ENCODE assay signal across 8 cellular contexts in the genomic region with DNA sequence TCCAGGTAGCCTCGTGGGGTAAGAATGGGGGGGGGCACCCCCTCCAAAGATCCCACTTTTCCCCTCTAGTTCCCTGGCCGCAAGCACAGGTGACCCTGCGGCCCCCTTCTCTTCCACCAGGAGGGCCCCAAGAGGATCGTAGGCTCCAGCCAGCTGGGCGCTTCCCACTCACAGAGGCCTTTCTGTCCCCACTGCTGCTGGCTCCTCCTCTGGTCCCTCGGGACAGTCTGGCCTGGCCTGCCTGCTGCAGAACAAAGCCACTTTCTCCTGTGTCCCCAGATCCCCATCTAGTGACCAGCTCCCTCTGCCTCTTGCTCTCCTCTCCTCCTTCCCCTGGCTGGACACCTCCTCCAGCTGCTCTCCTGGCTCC. TPM values are rescaled to one million over a fixed set of nuclear protein-coding genes. Genes with fewer than 3 reads are reported as not detected.
DNase-seq lines count a peak whose midpoint lies in the region; ATAC-seq and TF ChIP-seq lines count a peak whose summit lies in the region.

No MANE protein-coding gene starts in this region.

- dilution Hi-C loops in IMR-90 (cut with HindIII; ENCODE audit: low sequenced_read_pairs, unreplicated experiment), result no loop called here

- no peak overlapping the region for H3K56ac ChIP-seq in IMR-90 (ENCODE audit: extremely low read depth, insufficient read depth, low read length)

- H3K23ac ChIP-seq in IMR-90 (ENCODE audit: low read depth, low read length), result no peak overlapping the region

- H2AFZ ChIP-seq in IMR-90 (replicated peaks; ENCODE audit: low read length, poor library complexity), result peak overlapping the region; percentile 90

- no peaks in the 10 kb centered on the region; the same call in 1 of the 2 replicates for H3K27me3 ChIP-seq in IMR-90 (ENCODE audit: control insufficient read depth, insufficient read depth, low read length)
- H3K27me3 ChIP-seq in skeletal muscle tissue (ENCODE audit: control insufficient read depth in 3 of 3, insufficient read depth in 3 of 3, low read length in 3 of 3), result peaks cover 5 to 18% (median 11%) of the 10 kb centered on the region in 3 donors

- H2BK20ac ChIP-seq in IMR-90 (ENCODE audit: low read depth, low read length), result no peak overlapping the region

- no peak overlapping the region for H2BK15ac ChIP-seq in IMR-90 (ENCODE audit: low read depth, low read length)

- no peak overlapping the region for H2BK5ac ChIP-seq in IMR-90 (ENCODE audit: low read depth, low read length, poor library complexity, severe bottlenecking)

- DNase-seq in NCI-H82 (lab: John Stamatoyannopoulos, UW), result peak; percentile 77
- no peak for DNase-seq in NCI-H82 treated with DMSO at 0.1 percent for 48 hours (lab: John Stamatoyannopoulos, UW; ENCODE audit: unreplicated experiment)
- DNase-seq in IMR-90, result no peak
- no peak for DNase-seq in activated naive CD4-positive, alpha-beta T cell treated with anti-CD3 and anti-CD28 coated beads, Interleukin-2, amount 50 U/mL, for 72 hours (ENCODE audit: low spot score in 2 of 2)
- peak in 47 of 51 donors; percentile 28 to 92 (median 75) for DNase-seq in hypothalamus (lab: John Stamatoyannopoulos, UW)
- DNase-seq in DMS114 treated with DMSO at 0.1 percent for 48 hours (lab: John Stamatoyannopoulos, UW; ENCODE audit: unreplicated experiment), result no peak

- H3K4me1 ChIP-seq in IMR-90 (ENCODE audit: control insufficient read depth, insufficient read depth, low read length) (peaks cover 3% of the 10 kb centered on the region; the same call in 1 of the 2 replicates), skeletal muscle tissue (ENCODE audit: control insufficient read depth in 3 of 3, insufficient read depth in 3 of 3, low read length in 3 of 3) (peaks cover 8 to 17% (median 12%) of the 10 kb centered on the region in 3 donors)

- in situ Hi-C loops in IMR-90 (cut with MboI; ENCODE audit: low sequenced_read_pairs), result no loop called here

- no peak overlapping the region for H3K14ac ChIP-seq in IMR-90 (replicated peaks; ENCODE audit: low read depth, low read length)

- no peaks in the 10 kb centered on the region for H3K9me3 ChIP-seq in IMR-90 (ENCODE audit: control insufficient read depth, insufficient read depth, low read length)
- no peaks in the 10 kb centered on the region for H3K9me3 ChIP-seq in skeletal muscle tissue (ENCODE audit: control insufficient read depth in 3 of 3, low read length in 3 of 3)

- H3K27ac ChIP-seq in IMR-90 (ENCODE audit: insufficient read depth, low read length) (no peak overlapping the region; the same call in 1 of the 2 replicates), skeletal muscle tissue (ENCODE audit: low read depth, low read length) (peak overlapping the region; percentile 40)

- no peaks in the 10 kb centered on the region for H3K36me3 Mint-ChIP-seq in activated naive CD4-positive, alpha-beta T cell treated with anti-CD3 and anti-CD28 coated beads, Interleukin-2, amount 50 U/mL, for 72 hours

- H3K18ac ChIP-seq in IMR-90 (ENCODE audit: low read depth, low read length), result no peak overlapping the region

- H3K36me3 ChIP-seq in IMR-90 (ENCODE audit: control insufficient read depth, insufficient read depth, low read length), result no peaks in the 10 kb centered on the region
- H3K36me3 ChIP-seq in skeletal muscle tissue (ENCODE audit: control insufficient read depth in 3 of 3, insufficient read depth in 3 of 3, low read length in 3 of 3), result no peaks in the 10 kb centered on the region

- WGBS in IMR-90 (ENCODE audit: extremely low coverage in 2 of 2, insufficient read length in 1 of 2), 2 experiments, result 0% methylated on average over 1 of the region's 6 CpGs; no CpG with 5 or more reads in 1 of the 2 experiments

- no peak for TF ChIP-seq CTCF in IMR-90 (conservative IDR thresholded peaks at IDR 0.05; ENCODE audit: low read depth, low read length)

- no peak overlapping the region for H2BK120ac ChIP-seq in IMR-90 (ENCODE audit: low read depth, low read length)

- H3K9ac ChIP-seq in IMR-90 (ENCODE audit: low read depth, low read length), result peak overlapping the region; percentile 23; the same call in 1 of the 2 replicates
- H3K9ac ChIP-seq in skeletal muscle tissue (ENCODE audit: low read depth in 1 of 3, low read length in 3 of 3), result peak overlapping the region in 2 of 3 donors; percentile 32 to 60

- intact Hi-C loops in IMR-90 (cut with micrococcal nuclease), result loop anchor here (1.0 kb wide), 1 partner anchor 15 kb away; a partner anchor contains a TSS

- no peaks in the 10 kb centered on the region for H4K20me1 ChIP-seq in IMR-90 (ENCODE audit: insufficient read depth, low read length)

- no peaks in the 10 kb centered on the region for H3K9me3 Mint-ChIP-seq in activated naive CD4-positive, alpha-beta T cell treated with anti-CD3 and anti-CD28 coated beads, Interleukin-2, amount 50 U/mL, for 72 hours

- peaks cover 2 to 11% of the 10 kb centered on the region in 2 experiments for H3K79me1 ChIP-seq in IMR-90 (ENCODE audit: low read depth in 1 of 2, low read length in 2 of 2)

- TF ChIP-seq RAD21 in IMR-90 (IDR thresholded peaks at IDR 0.05; ENCODE audit: low read length), result no peak

- POLR2A ChIA-PET in IMR-90 (lab: Charles Lee; ENCODE audit: unreplicated experiment), result no interaction called here

- peak overlapping the region; percentile 20; the same call in 1 of the 2 replicates for H3K4me2 ChIP-seq in IMR-90 (ENCODE audit: low read depth, low read length)

- peak overlapping the region; percentile 74 to 79; a peak in 3 of 4 replicates for H4K8ac ChIP-seq in IMR-90 (ENCODE audit: low read depth in 2 of 2, low read length in 2 of 2)

- peak overlapping the region; percentile 43; the same call in 1 of the 2 replicates for H3K4ac ChIP-seq in IMR-90 (ENCODE audit: low read depth, low read length)

- no TSS peak for BruUV-seq in IMR-90 (replicated peaks; lab: Mats Ljungman, UMichigan)

- H2AK9ac ChIP-seq in IMR-90 (replicated peaks; ENCODE audit: low read depth, low read length, poor library complexity), result peak overlapping the region; percentile 44

- H2AK5ac ChIP-seq in IMR-90 (ENCODE audit: low read depth, low read length), result peak overlapping the region; percentile 70

- H3K9me1 ChIP-seq in IMR-90 (ENCODE audit: insufficient read depth, low read length), result no peaks in the 10 kb centered on the region

- no peak for ATAC-seq in IMR-90 (ENCODE audit: low read depth)
- no peak for ATAC-seq in activated naive CD4-positive, alpha-beta T cell treated with anti-CD3 and anti-CD28 coated beads, Interleukin-2, amount 50 U/mL, for 72 hours
- no peak for ATAC-seq in GM19452 (IDR thresholded peaks at IDR 0.05; ENCODE audit: unreplicated experiment)

- CTCF ChIA-PET in IMR-90 (lab: Yijun Ruan, JAX), result interaction anchor here (1.0 kb wide), 1 partner anchor 19 kb away, joined by 3 read pairs; no protein-coding TSS in a partner anchor

- peak overlapping the region; percentile 21 for H3K4me3 ChIP-seq in IMR-90 (ENCODE audit: insufficient read depth, low read depth, low read length)
- H3K4me3 ChIP-seq in skeletal muscle tissue (ENCODE audit: low read length in 3 of 3), result peak overlapping the region; percentile 14 to 59 (median 45)

- H4K5ac ChIP-seq in IMR-90 (ENCODE audit: low read depth, low read length), result no peak overlapping the region

- peak overlapping the region; percentile 76 for H4K91ac ChIP-seq in IMR-90 (ENCODE audit: insufficient read depth, low read depth, low read length)

- TF ChIP-seq POLR2A in IMR-90 (IDR thresholded peaks at IDR 0.05; ENCODE audit: low read depth, low read length), result no peak

- H3K27ac Mint-ChIP-seq in activated naive CD4-positive, alpha-beta T cell treated with anti-CD3 and anti-CD28 coated beads, Interleukin-2, amount 50 U/mL, for 72 hours, result peak overlapping the region; percentile 65 to 92

TF ChIP-seq in IMR-90, 13 proteins besides CTCF, POLR2A, EP300 and RAD21 (continues in another document):
- no peak for TF ChIP-seq NFE2L2 (IDR thresholded peaks at IDR 0.05; ENCODE audit: low read depth, low read length)
- no peak for TF ChIP-seq MXI1 (IDR thresholded peaks at IDR 0.05; ENCODE audit: borderline replicate concordance, low read depth, low read length)
- no peak for TF ChIP-seq MAFK (IDR thresholded peaks at IDR 0.05; ENCODE audit: low read depth, low read length)

RNA-seq across cellular contexts. Expression of a gene that starts 0.5 kb away (rescaled TPM):
- total RNA-seq in IMR-90 (2012; rRNA removed) (3.3 and 3.4 TPM in 2 replicates), skeletal muscle tissue (1.0 TPM)
- polyA plus RNA-seq in IMR-90 (2012; rRNA removed), result 4.9 and 6.4 TPM in 2 replicates
- 3.1 and 4.5 TPM in 2 replicates for polyA plus RNA-seq in IMR-90 (2012; cell fraction: cytosol; rRNA removed)
- 3.0 and 9.5 TPM in 2 replicates for polyA plus RNA-seq in IMR-90 (2012; cell fraction: nucleus; rRNA removed; ENCODE audit: low replicate concordance)
- 10 to 100 TPM in 1 of 2 donors, 1 to 10 TPM in 1; 3.5 to 13.3 TPM for total RNA-seq in activated naive CD4-positive, alpha-beta T cell treated with anti-CD3 and anti-CD28 coated beads, Interleukin-2, amount 50 U/mL, for 72 hours

RNA-seq across cellular contexts. Expression of a gene that starts 6.4 kb away (rescaled TPM):
- total RNA-seq in IMR-90 (2012; rRNA removed) (2.3 and 2.5 TPM in 2 replicates), skeletal muscle tissue (1.0 TPM)
- 8.7 and 9.8 TPM in 2 replicates for polyA plus RNA-seq in IMR-90 (2012; rRNA removed)
- polyA plus RNA-seq in IMR-90 (2012; cell fraction: cytosol; rRNA removed), result 4.2 and 5.1 TPM in 2 replicates
- 45.6 and 69.6 TPM in 2 replicates for polyA plus RNA-seq in IMR-90 (2012; cell fraction: nucleus; rRNA removed; ENCODE audit: low replicate concordance)
- total RNA-seq in activated naive CD4-positive, alpha-beta T cell treated with anti-CD3 and anti-CD28 coated beads, Interleukin-2, amount 50 U/mL, for 72 hours, result 10 to 100 TPM in 1 of 2 donors, 1 to 10 TPM in 1; 7.5 to 28.2 TPM

RNA-seq across cellular contexts. Expression of a gene that starts 15.9 kb away (rescaled TPM):
- 25.0 and 28.7 TPM in 2 replicates for total RNA-seq in IMR-90 (2012; rRNA removed)
- 49.8 and 55.1 TPM in 2 replicates for polyA plus RNA-seq in IMR-90 (2012; rRNA removed)
- 54.5 and 68.5 TPM in 2 replicates for polyA plus RNA-seq in IMR-90 (2012; cell fraction: cytosol; rRNA removed)
- polyA plus RNA-seq in IMR-90 (2012; cell fraction: nucleus; rRNA removed; ENCODE audit: low replicate concordance), result 89.2 and 183 TPM in 2 replicates
- 10 to 100 TPM; 23.8 to 41.4 TPM for total RNA-seq in activated naive CD4-positive, alpha-beta T cell treated with anti-CD3 and anti-CD28 coated beads, Interleukin-2, amount 50 U/mL, for 72 hours
- total RNA-seq in skeletal muscle tissue, result 31.8 TPM

RNA-seq across cellular contexts. Expression of a gene that starts 17.0 kb away (rescaled TPM):
- total RNA-seq in IMR-90 (2012; rRNA removed), result not detected in 2 replicates
- not detected in 2 replicates for polyA plus RNA-seq in IMR-90 (2012; rRNA removed)
- not detected in 2 replicates for polyA plus RNA-seq in IMR-90 (2012; cell fraction: cytosol; rRNA removed)
- 0.09 TPM in 1 of 2 replicates, not detected in the other for polyA plus RNA-seq in IMR-90 (2012; cell fraction: nucleus; rRNA removed; ENCODE audit: low replicate concordance)
- under 1 TPM in 1 of 2 donors, not detected in 1; 0.27 TPM for total RNA-seq in activated naive CD4-positive, alpha-beta T cell treated with anti-CD3 and anti-CD28 coated beads, Interleukin-2, amount 50 U/mL, for 72 hours
- total RNA-seq in skeletal muscle tissue, result 5.2 TPM

RNA-seq across cellular contexts. Expression of a gene that starts 24.9 kb away (rescaled TPM):
- total RNA-seq in IMR-90 (2012; rRNA removed), result 2.7 and 2.8 TPM in 2 replicates
- polyA plus RNA-seq in IMR-90 (2012; rRNA removed), result 58.1 and 74.0 TPM in 2 replicates
- 57.6 and 91.2 TPM in 2 replicates for polyA plus RNA-seq in IMR-90 (2012; cell fraction: cytosol; rRNA removed)
- 327 and 712 TPM in 2 replicates for polyA plus RNA-seq in IMR-90 (2012; cell fraction: nucleus; rRNA removed; ENCODE audit: low replicate concordance)
- total RNA-seq in activated naive CD4-positive, alpha-beta T cell treated with anti-CD3 and anti-CD28 coated beads, Interleukin-2, amount 50 U/mL, for 72 hours, result 10 to 100 TPM; 29.4 to 34.2 TPM
- 5.7 TPM for total RNA-seq in skeletal muscle tissue

Comparison
In these comparisons a context has a peak if more than half of its experiments do, and no peak if none do; other contexts are left out.
1. DNase-seq: peak in NCI-H82 (single experiment) and hypothalamus (47 of 51); none in NCI-H82 treated with DMSO at 0.1 percent for 48 hours (single experiment), IMR-90 (single experiment), activated naive CD4-positive, alpha-beta T cell treated with anti-CD3 and anti-CD28 coated beads, Interleukin-2, amount 50 U/mL, for 72 hours (0 of 2) and DMS114 treated with DMSO at 0.1 percent for 48 hours (single experiment).